1 cellular context compared by ENCODE assay signal in the genomic region with DNA sequence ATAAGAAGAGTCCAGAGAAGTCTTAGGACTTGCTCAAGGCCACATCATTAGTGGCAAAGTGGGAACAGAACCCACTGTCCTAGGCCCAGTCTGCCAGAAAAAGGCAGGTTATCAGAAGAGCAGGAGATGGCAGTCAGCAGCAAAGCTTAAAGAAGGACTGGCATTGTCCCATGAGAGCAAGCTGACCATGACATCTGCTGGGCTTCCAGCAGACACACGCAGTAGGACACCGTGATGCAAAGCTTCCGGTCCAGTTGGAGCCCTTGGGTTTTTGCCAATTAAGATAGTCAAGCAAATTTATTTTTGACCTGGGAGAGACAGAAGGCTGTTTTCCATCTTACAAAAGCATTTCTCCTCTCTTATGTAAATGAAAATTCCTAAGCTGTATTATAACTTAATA.
TF ChIP-seq lines count a peak whose summit lies in the region.

No MANE protein-coding gene starts in this region.

TF ChIP-seq in HepG2, 621 proteins besides CTCF, POLR2A, EP300 and RAD21:
- TF ChIP-seq, protein P1, sequence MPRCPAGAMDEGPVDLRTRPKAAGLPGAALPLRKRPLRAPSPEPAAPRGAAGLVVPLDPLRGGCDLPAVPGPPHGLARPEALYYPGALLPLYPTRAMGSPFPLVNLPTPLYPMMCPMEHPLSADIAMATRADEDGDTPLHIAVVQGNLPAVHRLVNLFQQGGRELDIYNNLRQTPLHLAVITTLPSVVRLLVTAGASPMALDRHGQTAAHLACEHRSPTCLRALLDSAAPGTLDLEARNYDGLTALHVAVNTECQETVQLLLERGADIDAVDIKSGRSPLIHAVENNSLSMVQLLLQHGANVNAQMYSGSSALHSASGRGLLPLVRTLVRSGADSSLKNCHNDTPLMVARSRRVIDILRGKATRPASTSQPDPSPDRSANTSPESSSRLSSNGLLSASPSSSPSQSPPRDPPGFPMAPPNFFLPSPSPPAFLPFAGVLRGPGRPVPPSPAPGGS (CRISPR knock-in tag; IDR thresholded peaks at IDR 0.05): no peak
- TF ChIP-seq ATAD3A (CRISPR knock-in tag; IDR thresholded peaks at IDR 0.05) (no peak), SOX5 (CRISPR knock-in tag; IDR thresholded peaks at IDR 0.05; ENCODE audit: borderline replicate concordance) (no peak), SP140L (CRISPR knock-in tag; IDR thresholded peaks at IDR 0.05; ENCODE audit: borderline replicate concordance) (no peak), ZNF12 (CRISPR knock-in tag; IDR thresholded peaks at IDR 0.05) (no peak), U2AF1 (optimal IDR thresholded peaks at IDR 0.05; ENCODE audit: low read depth, low read length) (no peak), ZNF30 (CRISPR knock-in tag; IDR thresholded peaks at IDR 0.05) (no peak), SOX6 (IDR thresholded peaks at IDR 0.05) (no peak), SOX6 (CRISPR knock-in tag; IDR thresholded peaks at IDR 0.05) (0 out of 2 replicates have a peak, but pooled peaks have one; percentile 15), ZNF17 (CRISPR knock-in tag; IDR thresholded peaks at IDR 0.05) (no peak), ZNF773 (CRISPR knock-in tag; IDR thresholded peaks at IDR 0.05; ENCODE audit: borderline replicate concordance) (no peak), ZNF552 (CRISPR knock-in tag; IDR thresholded peaks at IDR 0.05; ENCODE audit: borderline replicate concordance) (no peak), ZBTB7B (CRISPR knock-in tag; IDR thresholded peaks at IDR 0.05) (no peak), IRF2 (CRISPR knock-in tag; IDR thresholded peaks at IDR 0.05) (0 out of 2 replicates have a peak, but pooled peaks have one; percentile 19), ZFYVE20 (CRISPR knock-in tag; IDR thresholded peaks at IDR 0.05; ENCODE audit: borderline replicate concordance, low read depth) (no peak), TBL1XR1 (IDR thresholded peaks at IDR 0.05; ENCODE audit: borderline replicate concordance, low read length, partially characterized antibody) (no peak), ZNF607 (CRISPR knock-in tag; IDR thresholded peaks at IDR 0.05; ENCODE audit: borderline replicate concordance) (no peak), GABPB1 (CRISPR knock-in tag; IDR thresholded peaks at IDR 0.05) (peak; percentile 40; the same call in 1 of the 2 replicates), STAG1 (CRISPR knock-in tag; IDR thresholded peaks at IDR 0.05) (peak; percentile 37), FOSL2 (CRISPR knock-in tag; IDR thresholded peaks at IDR 0.05) (0 out of 2 replicates have a peak, but pooled peaks have one; percentile 11), TBX2 (CRISPR knock-in tag; IDR thresholded peaks at IDR 0.05; ENCODE audit: borderline replicate concordance) (peak; percentile 16; the same call in 1 of the 2 replicates)
- TF ChIP-seq, protein P2, sequence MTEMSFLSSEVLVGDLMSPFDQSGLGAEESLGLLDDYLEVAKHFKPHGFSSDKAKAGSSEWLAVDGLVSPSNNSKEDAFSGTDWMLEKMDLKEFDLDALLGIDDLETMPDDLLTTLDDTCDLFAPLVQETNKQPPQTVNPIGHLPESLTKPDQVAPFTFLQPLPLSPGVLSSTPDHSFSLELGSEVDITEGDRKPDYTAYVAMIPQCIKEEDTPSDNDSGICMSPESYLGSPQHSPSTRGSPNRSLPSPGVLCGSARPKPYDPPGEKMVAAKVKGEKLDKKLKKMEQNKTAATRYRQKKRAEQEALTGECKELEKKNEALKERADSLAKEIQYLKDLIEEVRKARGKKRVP (CRISPR knock-in tag; IDR thresholded peaks at IDR 0.05): no peak
- TF ChIP-seq, protein P3, sequence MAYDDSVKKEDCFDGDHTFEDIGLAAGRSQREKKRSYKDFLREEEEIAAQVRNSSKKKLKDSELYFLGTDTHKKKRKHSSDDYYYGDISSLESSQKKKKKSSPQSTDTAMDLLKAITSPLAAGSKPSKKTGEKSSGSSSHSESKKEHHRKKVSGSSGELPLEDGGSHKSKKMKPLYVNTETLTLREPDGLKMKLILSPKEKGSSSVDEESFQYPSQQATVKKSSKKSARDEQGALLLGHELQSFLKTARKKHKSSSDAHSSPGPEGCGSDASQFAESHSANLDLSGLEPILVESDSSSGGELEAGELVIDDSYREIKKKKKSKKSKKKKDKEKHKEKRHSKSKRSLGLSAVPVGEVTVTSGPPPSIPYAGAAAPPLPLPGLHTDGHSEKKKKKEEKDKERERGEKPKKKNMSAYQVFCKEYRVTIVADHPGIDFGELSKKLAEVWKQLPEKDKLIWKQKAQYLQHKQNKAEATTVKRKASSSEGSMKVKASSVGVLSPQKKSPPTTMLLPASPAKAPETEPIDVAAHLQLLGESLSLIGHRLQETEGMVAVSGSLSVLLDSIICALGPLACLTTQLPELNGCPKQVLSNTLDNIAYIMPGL (CRISPR knock-in tag; IDR thresholded peaks at IDR 0.05; ENCODE audit: borderline replicate concordance in 1 of 2, low read depth in 1 of 2): no peak
- TF ChIP-seq, protein P4, sequence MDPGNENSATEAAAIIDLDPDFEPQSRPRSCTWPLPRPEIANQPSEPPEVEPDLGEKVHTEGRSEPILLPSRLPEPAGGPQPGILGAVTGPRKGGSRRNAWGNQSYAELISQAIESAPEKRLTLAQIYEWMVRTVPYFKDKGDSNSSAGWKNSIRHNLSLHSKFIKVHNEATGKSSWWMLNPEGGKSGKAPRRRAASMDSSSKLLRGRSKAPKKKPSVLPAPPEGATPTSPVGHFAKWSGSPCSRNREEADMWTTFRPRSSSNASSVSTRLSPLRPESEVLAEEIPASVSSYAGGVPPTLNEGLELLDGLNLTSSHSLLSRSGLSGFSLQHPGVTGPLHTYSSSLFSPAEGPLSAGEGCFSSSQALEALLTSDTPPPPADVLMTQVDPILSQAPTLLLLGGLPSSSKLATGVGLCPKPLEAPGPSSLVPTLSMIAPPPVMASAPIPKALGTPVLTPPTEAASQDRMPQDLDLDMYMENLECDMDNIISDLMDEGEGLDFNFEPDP (CRISPR knock-in tag; conservative IDR thresholded peaks at IDR 0.05): no peak
- TF ChIP-seq, protein P5, sequence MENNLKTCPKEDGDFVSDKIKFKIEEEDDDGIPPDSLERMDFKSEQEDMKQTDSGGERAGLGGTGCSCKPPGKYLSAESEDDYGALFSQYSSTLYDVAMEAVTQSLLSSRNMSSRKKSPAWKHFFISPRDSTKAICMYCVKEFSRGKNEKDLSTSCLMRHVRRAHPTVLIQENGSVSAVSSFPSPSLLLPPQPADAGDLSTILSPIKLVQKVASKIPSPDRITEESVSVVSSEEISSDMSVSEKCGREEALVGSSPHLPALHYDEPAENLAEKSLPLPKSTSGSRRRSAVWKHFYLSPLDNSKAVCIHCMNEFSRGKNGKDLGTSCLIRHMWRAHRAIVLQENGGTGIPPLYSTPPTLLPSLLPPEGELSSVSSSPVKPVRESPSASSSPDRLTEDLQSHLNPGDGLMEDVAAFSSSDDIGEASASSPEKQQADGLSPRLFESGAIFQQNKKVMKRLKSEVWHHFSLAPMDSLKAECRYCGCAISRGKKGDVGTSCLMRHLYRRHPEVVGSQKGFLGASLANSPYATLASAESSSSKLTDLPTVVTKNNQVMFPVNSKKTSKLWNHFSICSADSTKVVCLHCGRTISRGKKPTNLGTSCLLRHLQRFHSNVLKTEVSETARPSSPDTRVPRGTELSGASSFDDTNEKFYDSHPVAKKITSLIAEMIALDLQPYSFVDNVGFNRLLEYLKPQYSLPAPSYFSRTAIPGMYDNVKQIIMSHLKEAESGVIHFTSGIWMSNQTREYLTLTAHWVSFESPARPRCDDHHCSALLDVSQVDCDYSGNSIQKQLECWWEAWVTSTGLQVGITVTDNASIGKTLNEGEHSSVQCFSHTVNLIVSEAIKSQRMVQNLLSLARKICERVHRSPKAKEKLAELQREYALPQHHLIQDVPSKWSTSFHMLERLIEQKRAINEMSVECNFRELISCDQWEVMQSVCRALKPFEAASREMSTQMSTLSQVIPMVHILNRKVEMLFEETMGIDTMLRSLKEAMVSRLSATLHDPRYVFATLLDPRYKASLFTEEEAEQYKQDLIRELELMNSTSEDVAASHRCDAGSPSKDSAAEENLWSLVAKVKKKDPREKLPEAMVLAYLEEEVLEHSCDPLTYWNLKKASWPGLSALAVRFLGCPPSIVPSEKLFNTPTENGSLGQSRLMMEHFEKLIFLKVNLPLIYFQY (CRISPR knock-in tag; IDR thresholded peaks at IDR 0.05; ENCODE audit: borderline replicate concordance): no peak
- TF ChIP-seq, protein P6, sequence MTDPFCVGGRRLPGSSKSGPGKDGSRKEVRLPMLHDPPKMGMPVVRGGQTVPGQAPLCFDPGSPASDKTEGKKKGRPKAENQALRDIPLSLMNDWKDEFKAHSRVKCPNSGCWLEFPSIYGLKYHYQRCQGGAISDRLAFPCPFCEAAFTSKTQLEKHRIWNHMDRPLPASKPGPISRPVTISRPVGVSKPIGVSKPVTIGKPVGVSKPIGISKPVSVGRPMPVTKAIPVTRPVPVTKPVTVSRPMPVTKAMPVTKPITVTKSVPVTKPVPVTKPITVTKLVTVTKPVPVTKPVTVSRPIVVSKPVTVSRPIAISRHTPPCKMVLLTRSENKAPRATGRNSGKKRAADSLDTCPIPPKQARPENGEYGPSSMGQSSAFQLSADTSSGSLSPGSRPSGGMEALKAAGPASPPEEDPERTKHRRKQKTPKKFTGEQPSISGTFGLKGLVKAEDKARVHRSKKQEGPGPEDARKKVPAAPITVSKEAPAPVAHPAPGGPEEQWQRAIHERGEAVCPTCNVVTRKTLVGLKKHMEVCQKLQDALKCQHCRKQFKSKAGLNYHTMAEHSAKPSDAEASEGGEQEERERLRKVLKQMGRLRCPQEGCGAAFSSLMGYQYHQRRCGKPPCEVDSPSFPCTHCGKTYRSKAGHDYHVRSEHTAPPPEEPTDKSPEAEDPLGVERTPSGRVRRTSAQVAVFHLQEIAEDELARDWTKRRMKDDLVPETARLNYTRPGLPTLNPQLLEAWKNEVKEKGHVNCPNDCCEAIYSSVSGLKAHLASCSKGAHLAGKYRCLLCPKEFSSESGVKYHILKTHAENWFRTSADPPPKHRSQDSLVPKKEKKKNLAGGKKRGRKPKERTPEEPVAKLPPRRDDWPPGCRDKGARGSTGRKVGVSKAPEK (CRISPR knock-in tag; IDR thresholded peaks at IDR 0.05; ENCODE audit: borderline replicate concordance): no peak
